Comparison of ENCODE assay signal across 13 cellular contexts in the genomic region with DNA sequence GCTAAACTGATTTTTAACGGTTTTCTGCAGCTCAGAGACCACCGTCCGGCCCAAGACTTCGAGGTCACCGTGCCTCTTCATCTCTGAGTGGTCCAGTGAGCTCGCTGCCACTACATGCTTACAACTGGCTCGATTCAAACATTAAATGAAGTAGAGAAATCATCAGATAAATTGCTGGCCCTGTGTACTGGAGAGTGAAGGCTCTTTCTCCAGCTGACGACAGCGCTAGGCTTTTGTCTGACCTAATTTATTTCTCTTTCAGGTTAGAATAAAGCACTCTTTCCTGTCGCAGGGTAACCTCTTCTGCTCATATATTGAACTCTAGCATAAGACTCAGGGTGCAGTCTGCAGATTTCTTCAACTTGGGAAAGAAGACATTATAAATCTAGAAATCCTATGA. TPM values are rescaled to one million over a fixed set of nuclear protein-coding genes. Genes with fewer than 3 reads are reported as not detected.
DNase-seq lines count a peak whose midpoint lies in the region; ATAC-seq lines count a peak whose summit lies in the region.
"Had no signal": no experiment of that assay in that cellular context is flagged by ENCODE, and none has a peak within 500 bp of the region (broad histone marks: within the 10 kb centered on the region; RNA-seq: fewer than 3 reads in every experiment).

No MANE protein-coding gene starts in this region.

- H3K9me3 Mint-ChIP-seq in activated naive CD4-positive, alpha-beta T cell treated with anti-CD3 and anti-CD28 coated beads, Interleukin-2, amount 50 U/mL, for 24 hours, result no peaks in the 10 kb centered on the region
- no peaks in the 10 kb centered on the region for H3K9me3 Mint-ChIP-seq in activated naive CD4-positive, alpha-beta T cell treated with anti-CD3 and anti-CD28 coated beads, Interleukin-2, amount 50 U/mL, for 72 hours

- ATAC-seq in activated naive CD4-positive, alpha-beta T cell treated with anti-CD3 and anti-CD28 coated beads, Interleukin-2, amount 50 U/mL, for 72 hours, result no peak
- ATAC-seq in HG02588 (IDR thresholded peaks at IDR 0.05; ENCODE audit: unreplicated experiment) (no peak), HG02623 (IDR thresholded peaks at IDR 0.05; ENCODE audit: unreplicated experiment) (no peak), HG03045 (IDR thresholded peaks at IDR 0.05; ENCODE audit: unreplicated experiment) (no peak)
- ATAC-seq: left cardiac atrium had no signal

- H3K27ac Mint-ChIP-seq in activated naive CD4-positive, alpha-beta T cell treated with anti-CD3 and anti-CD28 coated beads, Interleukin-2, amount 50 U/mL, for 24 hours, result peak overlapping the region; percentile 98
- H3K27ac Mint-ChIP-seq in activated naive CD4-positive, alpha-beta T cell treated with anti-CD3 and anti-CD28 coated beads, Interleukin-2, amount 50 U/mL, for 72 hours, result peak overlapping the region; percentile 91 to 99

- no peaks in the 10 kb centered on the region for H3K9me3 ChIP-seq in mononuclear cell (ENCODE audit: low read depth, low read length)
- H3K9me3 ChIP-seq: SK-N-SH, tibial nerve had no signal

- peak overlapping the region; percentile 21 for H3K4me3 ChIP-seq in mononuclear cell (ENCODE audit: low read length)
- H3K4me3 ChIP-seq: tibial nerve had no signal

- peaks cover 75% of the 10 kb centered on the region for H3K4me1 Mint-ChIP-seq in activated naive CD4-positive, alpha-beta T cell treated with anti-CD3 and anti-CD28 coated beads, Interleukin-2, amount 50 U/mL, for 24 hours

- H3K4me1 ChIP-seq in mononuclear cell (ENCODE audit: insufficient read depth, low read length), result peaks cover 35% of the 10 kb centered on the region

- DNase-seq in activated naive CD4-positive, alpha-beta T cell treated with anti-CD3 and anti-CD28 coated beads, Interleukin-2, amount 50 U/mL, for 16 hours, result no peak
- peak in 1 of 2 donors; percentile 39 for DNase-seq in activated naive CD4-positive, alpha-beta T cell treated with anti-CD3 and anti-CD28 coated beads, Interleukin-2, amount 50 U/mL, for 72 hours (ENCODE audit: low spot score in 2 of 2)
- no peak for DNase-seq in superior temporal gyrus (ENCODE audit: extremely low spot score)
- DNase-seq: DMS153, left cardiac atrium, NCI-H524, SK-N-SH had no signal

- peak overlapping the region; percentile 94 for H3K4me3 Mint-ChIP-seq in activated naive CD4-positive, alpha-beta T cell treated with anti-CD3 and anti-CD28 coated beads, Interleukin-2, amount 50 U/mL, for 24 hours

- H3K27me3 Mint-ChIP-seq in activated naive CD4-positive, alpha-beta T cell treated with anti-CD3 and anti-CD28 coated beads, Interleukin-2, amount 50 U/mL, for 24 hours, result no peaks in the 10 kb centered on the region

- H3K27me3 ChIP-seq in mononuclear cell (ENCODE audit: insufficient read depth, low read length), result peaks cover 44% of the 10 kb centered on the region

- H3K36me3 Mint-ChIP-seq in activated naive CD4-positive, alpha-beta T cell treated with anti-CD3 and anti-CD28 coated beads, Interleukin-2, amount 50 U/mL, for 24 hours, result peaks cover 16% of the 10 kb centered on the region
- peaks cover 62 to 87% of the 10 kb centered on the region in 2 donors for H3K36me3 Mint-ChIP-seq in activated naive CD4-positive, alpha-beta T cell treated with anti-CD3 and anti-CD28 coated beads, Interleukin-2, amount 50 U/mL, for 72 hours

RNA-seq across cellular contexts. Expression of a gene that starts 6.4 kb away (rescaled TPM):
- total RNA-seq in activated naive CD4-positive, alpha-beta T cell treated with anti-CD3 and anti-CD28 coated beads, Interleukin-2, amount 50 U/mL, for 72 hours, result 10 to 100 TPM; 57.8 to 65.7 TPM
- 101 TPM for total RNA-seq in mononuclear cell
